14 cellular contexts compared by ENCODE assay signal in genomic region chr1:24899581-24900485, GRCh38. TPM values are rescaled to one million over a fixed set of nuclear protein-coding genes. Genes with fewer than 3 reads are reported as not detected.
A peak's percentile ranks its signal among the peaks of the same experiment; 100 is the strongest.
DNase-seq lines count a peak whose midpoint lies in the region; ATAC-seq and TF ChIP-seq lines count a peak whose summit lies in the region.
"Had no signal": no experiment of that assay in that cellular context is flagged by ENCODE, and none has a peak within 500 bp of the region (broad histone marks: within the 10 kb centered on the region; RNA-seq: fewer than 3 reads in every experiment).

No MANE protein-coding gene starts in this region.

- CTCF ChIA-PET in activated CD4-positive, alpha-beta memory T cell treated with anti-CD3 and anti-CD28 coated beads for 36 hours (lab: Charles Lee), result no interaction called here

- peaks cover 23% of the 10 kb centered on the region for H3K4me1 Mint-ChIP-seq in activated CD4-positive, alpha-beta memory T cell treated with anti-CD3 and anti-CD28 coated beads for 36 hours (ENCODE audit: low read depth)
- peaks cover 21% of the 10 kb centered on the region for H3K4me1 Mint-ChIP-seq in glutamatergic neuron (ENCODE audit: low read depth, unreplicated experiment)
- H3K4me1 Mint-ChIP-seq: brain had no signal

- no peaks in the 10 kb centered on the region for H3K36me3 ChIP-seq in transverse colon

- peak; percentile 25 for DNase-seq in stimulated activated CD4-positive, alpha-beta T cell treated with anti-CD3 and anti-CD28 coated beads, Interleukin-15, amount 100 ng/mL, for 24 hours
- no peak for DNase-seq in stimulated activated CD4-positive, alpha-beta T cell treated with anti-CD3 and anti-CD28 coated beads, Interleukin-2, amount 100 ng/mL, for 48 hours
- DNase-seq in activated CD4-positive, alpha-beta memory T cell treated with anti-CD3 and anti-CD28 coated beads for 36 hours, result peak; percentile 37
- no peak for DNase-seq in glutamatergic neuron
- DNase-seq in transverse colon, result peak; percentile 4
- no peak for DNase-seq in NCI-H345 (lab: John Stamatoyannopoulos, UW)
- no peak for DNase-seq in stimulated activated CD4-positive, alpha-beta T cell treated with anti-CD3 and anti-CD28 coated beads, Interleukin-4, amount 100 ng/mL, for 4 hours
- DNase-seq: NCI-H1417; occipital lobe; stimulated activated naive CD4-positive, alpha-beta T cell had no signal

- peak overlapping the region; percentile 17 for H3K4me3 Mint-ChIP-seq in activated CD4-positive, alpha-beta memory T cell treated with anti-CD3 and anti-CD28 coated beads for 36 hours
- H3K4me3 Mint-ChIP-seq in glutamatergic neuron (ENCODE audit: unreplicated experiment), result peak overlapping the region; percentile 32
- H3K4me3 Mint-ChIP-seq: brain had no signal

- H3K27me3 Mint-ChIP-seq in activated CD4-positive, alpha-beta memory T cell treated with anti-CD3 and anti-CD28 coated beads for 36 hours, result no peaks in the 10 kb centered on the region
- peaks cover 4% of the 10 kb centered on the region for H3K27me3 Mint-ChIP-seq in glutamatergic neuron (ENCODE audit: unreplicated experiment)
- H3K27me3 Mint-ChIP-seq: brain had no signal

- TF ChIP-seq POLR2A in transverse colon (IDR thresholded peaks at IDR 0.05), result no peak

- H3K27me3 ChIP-seq in transverse colon, result no peaks in the 10 kb centered on the region

- H3K4me3 ChIP-seq in transverse colon, result no peak overlapping the region
- H3K4me3 ChIP-seq: heart left ventricle had no signal

- WGBS in transverse colon (ENCODE audit: low coverage in 1 of 2), 2 donors, result 70 to 85% methylated on average over 4 to 14 of the region's 14 CpGs

- peaks cover 0 to 16% (median 11%) of the 10 kb centered on the region in 4 donors for H3K4me1 ChIP-seq in transverse colon
- H3K4me1 ChIP-seq: heart left ventricle had no signal

- POLR2A ChIA-PET in activated CD4-positive, alpha-beta memory T cell treated with anti-CD3 and anti-CD28 coated beads for 36 hours (lab: Charles Lee), result interaction anchor here (0.6 to 2.0 kb wide), 2 partner anchors 49 to 201 kb away, joined by 3 to 5 read pairs; no protein-coding TSS in a partner anchor

- no peaks in the 10 kb centered on the region for H3K9me3 Mint-ChIP-seq in activated CD4-positive, alpha-beta memory T cell treated with anti-CD3 and anti-CD28 coated beads for 36 hours
- peaks cover 5% of the 10 kb centered on the region for H3K9me3 Mint-ChIP-seq in glutamatergic neuron (ENCODE audit: unreplicated experiment)
- H3K9me3 Mint-ChIP-seq: brain had no signal

- H3K27ac Mint-ChIP-seq in activated CD4-positive, alpha-beta memory T cell treated with anti-CD3 and anti-CD28 coated beads for 36 hours, result peak overlapping the region; percentile 68
- H3K27ac Mint-ChIP-seq in glutamatergic neuron (ENCODE audit: unreplicated experiment), result no peak overlapping the region
- H3K27ac Mint-ChIP-seq: brain had no signal

- H3K36me3 Mint-ChIP-seq in activated CD4-positive, alpha-beta memory T cell treated with anti-CD3 and anti-CD28 coated beads for 36 hours, result peaks cover 34% of the 10 kb centered on the region
- no peaks in the 10 kb centered on the region for H3K36me3 Mint-ChIP-seq in glutamatergic neuron (ENCODE audit: unreplicated experiment)
- H3K36me3 Mint-ChIP-seq: brain had no signal

- TF ChIP-seq CTCF in glutamatergic neuron (IDR thresholded peaks at IDR 0.05; ENCODE audit: partially characterized antibody, unreplicated experiment) (no peak), transverse colon (IDR thresholded peaks at IDR 0.05) (no peak)

- in situ Hi-C loops in transverse colon (cut with MboI; ENCODE audit: low pct_ligation_motif_present in 1 of 4, low pct_unique_long_range_greater_than_20kb in 1 of 4, low sequenced_read_pairs in 3 of 4), result loop anchor here in 1 of 4 donors (10.0 kb wide), 1 partner anchor 45 kb away; no protein-coding TSS in a partner anchor

- no peak overlapping the region for H3K27ac ChIP-seq in transverse colon
- H3K27ac ChIP-seq: heart left ventricle had no signal

- no peak for TF ChIP-seq EP300 in transverse colon (IDR thresholded peaks at IDR 0.05; ENCODE audit: low read depth)

- H3K9me3 ChIP-seq in transverse colon, result no peaks in the 10 kb centered on the region
- H3K9me3 ChIP-seq: heart left ventricle had no signal

- intact Hi-C loops in activated CD4-positive, alpha-beta memory T cell treated with anti-CD3 and anti-CD28 coated beads for 36 hours (cut with micrococcal nuclease), result loop anchor here (2.0 kb wide), 1 partner anchor 51 kb away; no protein-coding TSS in a partner anchor
- intact Hi-C loops in transverse colon (cut with DNase I; ENCODE audit: low total_unique reads), result no loop called here

- no peak for ATAC-seq in HG03196 (IDR thresholded peaks at IDR 0.05; ENCODE audit: unreplicated experiment)
- ATAC-seq: heart left ventricle had no signal

RNA-seq across cellular contexts. Expression of gene RUNX3, which starts 30.2 kb away (rescaled TPM):
- total RNA-seq in activated CD4-positive, alpha-beta memory T cell treated with anti-CD3 and anti-CD28 coated beads for 36 hours, result 100 to 1,000 TPM; 153 to 155 TPM
- 0.15 TPM for total RNA-seq in glutamatergic neuron (ENCODE audit: unreplicated experiment)
- total RNA-seq in transverse colon, result 1 to 10 TPM; 1.5 to 4.8 (median 3.4) TPM
- total RNA-seq: endothelial cell of umbilical vein had no signal

Comparison
In these comparisons a context has a peak if more than half of its experiments do, and no peak if none do; other contexts are left out.
1. DNase-seq: peak in stimulated activated CD4-positive, alpha-beta T cell treated with anti-CD3 and anti-CD28 coated beads, Interleukin-15, amount 100 ng/mL, for 24 hours (single experiment), activated CD4-positive, alpha-beta memory T cell treated with anti-CD3 and anti-CD28 coated beads for 36 hours (single experiment) and transverse colon (single experiment); none in stimulated activated CD4-positive, alpha-beta T cell treated with anti-CD3 and anti-CD28 coated beads, Interleukin-2, amount 100 ng/mL, for 48 hours (0 of 2), glutamatergic neuron (single experiment), NCI-H345 (single experiment) and stimulated activated CD4-positive, alpha-beta T cell treated with anti-CD3 and anti-CD28 coated beads, Interleukin-4, amount 100 ng/mL, for 4 hours (0 of 2).
2. RNA of gene RUNX3, which starts 30.2 kb away (total RNA-seq): 153 to 155 TPM in activated CD4-positive, alpha-beta memory T cell treated with anti-CD3 and anti-CD28 coated beads for 36 hours; 1.5 to 4.8 TPM in transverse colon and 0.15 TPM in glutamatergic neuron (single experiment); every median in the first group is over 10 times any median in the second.